In genomic region chr6:15496345-15497131, GRCh38 we compare ENCODE assay signal across 1 cellular context.
TF ChIP-seq lines count a peak whose summit lies in the region.

No MANE protein-coding gene starts in this region.

TF ChIP-seq in GM23338, 12 proteins besides CTCF, POLR2A, EP300 and RAD21 (continued from another document):
- TF ChIP-seq ETS1 (IDR thresholded peaks at IDR 0.05) (no peak), REST (IDR thresholded peaks at IDR 0.05; ENCODE audit: unreplicated experiment) (no peak)
